ENCODE assay signal across 8 cellular contexts in the genomic region with DNA sequence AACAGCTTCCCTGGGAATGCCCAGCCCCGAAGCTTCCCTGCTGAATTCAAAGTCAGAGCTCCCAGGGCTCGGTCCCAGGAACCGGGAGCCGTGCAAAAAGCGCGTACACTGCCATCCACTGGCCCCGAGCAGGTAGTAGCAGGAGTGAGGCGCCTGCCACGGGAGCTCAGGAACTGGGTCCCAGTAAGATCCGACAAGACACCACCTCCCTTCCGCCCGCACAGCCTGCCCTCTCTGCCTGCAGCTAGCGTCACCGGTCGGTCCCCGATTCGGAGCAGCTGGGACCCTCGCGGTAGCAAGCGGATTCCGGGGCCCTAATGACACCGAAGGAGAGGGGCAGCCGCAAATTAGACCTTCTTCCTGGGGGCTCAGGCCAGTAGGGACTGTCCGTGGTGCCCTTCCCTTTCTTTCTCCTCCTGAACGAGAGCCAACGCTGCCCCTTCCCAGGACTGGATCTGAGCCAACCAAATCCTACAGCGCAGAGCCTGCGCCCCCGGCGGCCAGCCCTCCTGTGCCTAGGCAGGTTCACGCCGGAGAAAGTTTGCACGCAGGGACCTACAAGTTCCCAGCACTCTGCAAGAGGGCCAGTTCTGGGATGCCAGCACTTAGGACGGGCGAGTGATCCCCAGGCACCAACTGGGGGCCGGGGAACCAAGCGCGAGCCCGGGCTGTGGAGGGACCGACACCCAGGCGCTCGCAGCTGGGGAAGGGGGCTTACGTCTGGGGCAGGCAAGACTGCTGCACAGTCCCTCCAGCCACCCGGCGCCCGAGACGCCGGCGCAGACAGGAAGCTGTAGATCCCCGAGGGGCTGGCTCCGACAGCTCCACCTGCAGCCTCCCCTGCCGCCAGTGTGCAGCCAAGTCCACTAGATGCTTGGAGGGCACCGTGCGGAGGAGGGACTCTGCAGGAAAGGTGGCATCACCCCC. TPM values are rescaled to one million over a fixed set of nuclear protein-coding genes. Genes with fewer than 3 reads are reported as not detected.
DNase-seq lines count a peak whose midpoint lies in the region; ATAC-seq, FAIRE-seq and TF ChIP-seq lines count a peak whose summit lies in the region.

No MANE protein-coding gene starts in this region.

- ATAC-seq in heart right ventricle (peak; percentile 91 to 96 (median 94)), pancreas (peak; percentile 95 to 98 (median 96))

- no peak overlapping the region for H2BK5ac ChIP-seq in H9 (ENCODE audit: insufficient read length, low read length)

- TF ChIP-seq CTCF in H9 (conservative IDR thresholded peaks at IDR 0.05): peak; percentile 77
- TF ChIP-seq CTCF in heart right ventricle (IDR thresholded peaks at IDR 0.05): peak; percentile 35 to 84 (median 67)
- peak; percentile 16 to 58 (median 52) for TF ChIP-seq CTCF in pancreas (IDR thresholded peaks at IDR 0.05)

- no peak overlapping the region for H3K4ac ChIP-seq in H9 (ENCODE audit: low read depth, low read length)

- peaks cover 13% of the 10 kb centered on the region for H3K27me3 Mint-ChIP-seq in H9 (ENCODE audit: low read depth)

- intact Hi-C loops in heart right ventricle (cut with DNase I) (loop anchor here (1.0 to 10.0 kb wide), 7 partner anchors 130 to 150 kb away; no protein-coding TSS in a partner anchor), pancreas (cut with DNase I) (loop anchor here in 2 of 3 donors (10.0 kb wide), 3 partner anchors 132 to 162 kb away; no protein-coding TSS in a partner anchor)

- H4K91ac ChIP-seq in H9 (ENCODE audit: insufficient read length, low read depth, low read length): no peak overlapping the region

- peaks cover 6% of the 10 kb centered on the region; the same call in 1 of the 2 replicates for H3K4me1 ChIP-seq in H9 (ENCODE audit: insufficient read depth, low read length)
- peaks cover 31% of the 10 kb centered on the region for H3K4me1 ChIP-seq in adipocyte (ENCODE audit: control insufficient read depth, insufficient read depth, low read length)
- H3K4me1 ChIP-seq in heart right ventricle: peaks cover 2 to 44% (median 31%) of the 10 kb centered on the region in 9 donors
- H3K4me1 ChIP-seq in pancreas: peaks cover 0 to 7% (median 5%) of the 10 kb centered on the region in 3 donors
- no peaks in the 10 kb centered on the region for H3K4me1 ChIP-seq in urinary bladder (ENCODE audit: insufficient read depth)

- no peak overlapping the region for H4K5ac ChIP-seq in H9 (ENCODE audit: insufficient read length, low read depth, low read length)

- no peak for FAIRE-seq in pancreas (lab: Jason Lieb, UNC)

- H3K23ac ChIP-seq in H9 (ENCODE audit: insufficient read length, low read depth, low read length): no peak overlapping the region

- H3K36me3 ChIP-seq in adipocyte (ENCODE audit: control insufficient read depth, insufficient read depth, low read length, severe bottlenecking) (no peaks in the 10 kb centered on the region), heart right ventricle (peaks cover 0 to 5% (median 0%) of the 10 kb centered on the region in 9 donors), pancreas (no peaks in the 10 kb centered on the region), urinary bladder (ENCODE audit: insufficient read depth) (no peaks in the 10 kb centered on the region)

- H4K20me1 ChIP-seq in H9 (ENCODE audit: control insufficient read depth, insufficient read depth, insufficient read length): no peaks in the 10 kb centered on the region

- H3K23me2 ChIP-seq in H9 (ENCODE audit: insufficient read length, low read depth, low read length, poor library complexity, severe bottlenecking): peaks cover 18% of the 10 kb centered on the region

- peak overlapping the region; percentile 73 to 87 for H3K4me3 Mint-ChIP-seq in H9

- H3K9ac ChIP-seq in H9 (ENCODE audit: extremely low read depth, insufficient read length, low read length) (peak overlapping the region; percentile 23), adipocyte (ENCODE audit: low read length) (peak overlapping the region; percentile 66)

- DNase-seq in GM04504 (ENCODE audit: low read depth) (peak; percentile 47), H9 (peak; percentile 92), LoVo (ENCODE audit: low spot score) (peak; percentile 85), SKM-1 treated with dmso at 0.1 percent for 144 hours (lab: John Stamatoyannopoulos, UW; ENCODE audit: unreplicated experiment) (peak; percentile 82), adipocyte (ENCODE audit: low read depth) (peak; percentile 90), heart right ventricle (peak; percentile 71 to 82), pancreas (peak; percentile 63 to 93 (median 82))

- no peak overlapping the region for H3T11ph ChIP-seq in H9 (ENCODE audit: low read length)

- peaks cover 0 to 14% (median 0%) of the 10 kb centered on the region in 3 experiments; a peak in 3 of 7 replicates for H3K36me3 Mint-ChIP-seq in H9 (ENCODE audit: insufficient read depth in 1 of 3, low read depth in 3 of 3)

- no peak overlapping the region for H3K14ac ChIP-seq in H9 (ENCODE audit: insufficient read depth, low read length)

- no peak overlapping the region for H2BK20ac ChIP-seq in H9 (ENCODE audit: low read depth, low read length, poor library complexity, severe bottlenecking)

- H3K56ac ChIP-seq in H9 (ENCODE audit: insufficient read length, low read depth, low read length): no peak overlapping the region

- no peak overlapping the region for H3K27ac ChIP-seq in H9 (ENCODE audit: insufficient read length, low read depth, low read length)
- H3K27ac ChIP-seq in heart right ventricle: peak overlapping the region; percentile 6 to 86 (median 65)
- H3K27ac ChIP-seq in pancreas: no peak overlapping the region
- H3K27ac ChIP-seq in urinary bladder (ENCODE audit: low read depth): no peak overlapping the region

- no peak overlapping the region for H2BK12ac ChIP-seq in H9 (ENCODE audit: insufficient read length, low read depth, low read length)

- peak overlapping the region; percentile 82 for H3K4me3 ChIP-seq in adipocyte (ENCODE audit: low read length)
- peak overlapping the region; percentile 32 to 77 (median 62) for H3K4me3 ChIP-seq in heart right ventricle
- H3K4me3 ChIP-seq in pancreas: peak overlapping the region; percentile 14 to 58 (median 45)
- H3K4me3 ChIP-seq in urinary bladder (ENCODE audit: low read depth, low read length): peak overlapping the region; percentile 47

- H3K9me3 Mint-ChIP-seq in H9: peaks cover 10 to 13% of the 10 kb centered on the region in 2 experiments

- no peaks in the 10 kb centered on the region for H3K9me3 ChIP-seq in H9 (ENCODE audit: control insufficient read depth, low read depth, low read length)
- peaks cover 10% of the 10 kb centered on the region for H3K9me3 ChIP-seq in adipocyte (ENCODE audit: control insufficient read depth, low read length)
- peaks cover 0 to 9% (median 4%) of the 10 kb centered on the region in 11 donors for H3K9me3 ChIP-seq in heart right ventricle
- H3K9me3 ChIP-seq in pancreas: no peaks in the 10 kb centered on the region

- H3K18ac ChIP-seq in H9 (ENCODE audit: insufficient read length, low read depth, low read length): no peak overlapping the region

- no peak overlapping the region for H2BK120ac ChIP-seq in H9 (ENCODE audit: low read depth, low read length, poor library complexity, severe bottlenecking)

- no peaks in the 10 kb centered on the region for H3K79me2 ChIP-seq in H9 (ENCODE audit: insufficient read depth, low read length)

- no peak overlapping the region for H2AK5ac ChIP-seq in H9 (ENCODE audit: insufficient read length, low read length)

- no peak overlapping the region for H2AFZ ChIP-seq in H9 (ENCODE audit: low read length)

- peak overlapping the region; percentile 79 for H3K4me2 ChIP-seq in H9 (ENCODE audit: insufficient read depth, insufficient read length, low read length)

- no peaks in the 10 kb centered on the region for H3K79me1 ChIP-seq in H9 (ENCODE audit: insufficient read depth, low read depth, low read length, poor library complexity, severe bottlenecking)

- H3K27me3 ChIP-seq in H9 (ENCODE audit: insufficient read depth, low read length) (no peaks in the 10 kb centered on the region), adipocyte (replicated peaks; ENCODE audit: control insufficient read depth, insufficient read depth, low read length) (peaks cover 15% of the 10 kb centered on the region), heart right ventricle (peaks cover 0 to 28% (median 4%) of the 10 kb centered on the region in 7 donors), pancreas (peaks cover 0 to 3% (median 0%) of the 10 kb centered on the region in 4 donors)

- WGBS in H9 (ENCODE audit: extremely low coverage, insufficient read length, low lambda C conversion rate): no CpG with 5 or more reads among the region's 54 CpGs
- 0 to 1% methylated on average over 53 to 54 of the region's 54 CpGs for WGBS in heart right ventricle, 2 donors
- 0% methylated on average over 44 to 54 of the region's 54 CpGs for WGBS in pancreas, 2 donors
- under 1% methylated on average over 54 of the region's 54 CpGs for WGBS in urinary bladder

- peak overlapping the region in 1 of 3 experiments; percentile 44; a peak in 1 of 7 replicates for H3K27ac Mint-ChIP-seq in H9

- peaks cover 21 to 24% of the 10 kb centered on the region in 2 experiments for H3K4me1 Mint-ChIP-seq in H9

- H4K8ac ChIP-seq in H9 (replicated peaks; ENCODE audit: insufficient read length, low read depth, low read length): no peak overlapping the region

- H2BK15ac ChIP-seq in H9 (ENCODE audit: low read depth, low read length): no peak overlapping the region

RNA-seq across cellular contexts. Expression of a gene that starts 0.9 kb away (rescaled TPM):
- 0.09 and 0.39 TPM in 2 replicates for total RNA-seq in H9 (2021)
- 100 to 1,000 TPM in 2 of 10 donors, 10 to 100 TPM in 8; 13.0 to 159 (median 76.9) TPM for total RNA-seq in heart right ventricle
- 10 to 100 TPM in 1 of 2 donors, 1 to 10 TPM in 1; 8.4 to 69.9 TPM for polyA plus RNA-seq in heart right ventricle
- total RNA-seq in pancreas: 1 to 10 TPM in 1 of 6 donors, under 1 TPM in 5; 0.12 to 1.1 (median 0.34) TPM
- polyA plus RNA-seq in pancreas: under 1 TPM in 1 of 2 donors, not detected in 1; 0.05 TPM
- total RNA-seq in urinary bladder: 20.9 TPM
- polyA plus RNA-seq in urinary bladder: 8.6 TPM

Comparison
In these comparisons a context has a peak if more than half of its experiments do, and no peak if none do; other contexts are left out.
1. H3K27ac ChIP-seq: peak in heart right ventricle (10 of 10); none in H9 (single experiment), pancreas (0 of 4) and urinary bladder (single experiment).
2. RNA of a gene that starts 0.9 kb away (total RNA-seq): 13.0 to 159 TPM in heart right ventricle and 20.9 TPM in urinary bladder (single experiment); 0.12 to 1.1 TPM in pancreas and 0.09 to 0.39 TPM in H9; every median in the first group is over 4 times any median in the second.
3. Peak in every context shown above with its lines, with median percentiles within 50 percentile points of each other: DNase-seq, CTCF ChIP-seq and H3K4me3 ChIP-seq.